ENCODE assay signal across 11 cellular contexts in the genomic region with DNA sequence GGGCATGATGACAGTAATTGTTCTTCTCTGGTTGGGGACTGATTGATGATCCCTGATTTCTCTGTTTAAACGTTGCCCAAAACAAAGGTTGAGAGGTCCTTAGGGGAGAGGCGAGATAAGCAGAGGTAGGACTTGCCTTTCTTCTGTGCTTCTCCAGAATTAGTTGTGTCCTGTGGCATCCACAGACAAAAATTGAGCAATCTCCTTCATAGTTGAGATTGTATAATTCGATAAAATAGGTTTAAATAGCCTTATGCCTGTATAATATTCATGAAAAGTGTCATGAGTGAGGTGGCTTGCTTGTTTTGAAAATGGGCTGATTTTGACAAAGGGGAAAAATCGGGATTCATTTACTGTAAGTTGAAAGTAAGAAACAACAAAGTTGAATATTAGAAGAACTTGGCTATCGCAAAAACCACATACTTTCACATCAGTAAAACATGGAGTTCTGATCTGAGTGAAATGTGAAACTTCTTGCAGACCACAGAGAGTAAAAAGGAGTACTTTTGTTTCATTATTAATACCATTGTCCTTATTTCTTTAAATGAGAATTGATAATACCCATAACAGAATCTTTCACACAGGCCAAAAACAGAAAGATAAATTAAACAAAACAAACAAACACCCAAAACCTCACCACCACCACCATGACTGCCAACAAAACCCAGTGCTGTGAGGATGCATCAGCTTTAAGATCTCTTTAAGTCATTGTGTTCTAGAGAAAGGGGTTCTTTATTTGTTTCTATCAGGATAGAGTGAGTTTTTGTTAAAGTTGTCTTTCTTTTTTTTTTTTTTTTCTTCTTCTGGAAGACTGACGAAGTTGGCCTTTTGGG.
DNase-seq lines count a peak whose midpoint lies in the region; ATAC-seq and TF ChIP-seq lines count a peak whose summit lies in the region.
"Had no signal": no experiment of that assay in that cellular context is flagged by ENCODE, and none has a peak within 500 bp of the region (broad histone marks: within the 10 kb centered on the region; RNA-seq: fewer than 3 reads in every experiment).

No MANE protein-coding gene starts in this region.

- no peak for TF ChIP-seq CTCF in uterus (IDR thresholded peaks at IDR 0.05)

- peaks cover 4% of the 10 kb centered on the region for H3K36me3 Mint-ChIP-seq in natural killer cell treated with Interleukin-12 subunit alpha and Interleukin-12 subunit beta and Interleukin-15 and Interleukin-18, amount 100 ng/mL, for 72 hours

- H3K4me3 Mint-ChIP-seq in natural killer cell treated with Interleukin-12 subunit alpha and Interleukin-12 subunit beta and Interleukin-15 and Interleukin-18, amount 100 ng/mL, for 72 hours = peak overlapping the region; percentile 79

- H3K9me3 Mint-ChIP-seq in natural killer cell treated with Interleukin-12 subunit alpha and Interleukin-12 subunit beta and Interleukin-15 and Interleukin-18, amount 100 ng/mL, for 72 hours = peaks cover 5% of the 10 kb centered on the region

- peaks cover 33 to 40% of the 10 kb centered on the region in 2 donors for H3K4me1 Mint-ChIP-seq in natural killer cell treated with Interleukin-12 subunit alpha and Interleukin-12 subunit beta and Interleukin-15 and Interleukin-18, amount 100 ng/mL, for 72 hours (ENCODE audit: low read depth in 2 of 2)

- no peak for DNase-seq in activated CD4-positive, CD25-positive, alpha-beta regulatory T cell treated with anti-CD3 and anti-CD28 coated beads, Interleukin-2, amount 50 U/mL, for 72 hours
- peak; percentile 72 for DNase-seq in natural killer cell treated with Interleukin-12 subunit alpha and Interleukin-12 subunit beta and Interleukin-15 and Interleukin-18, amount 100 ng/mL, for 72 hours (ENCODE audit: low spot score)
- DNase-seq in NCI-H146 (lab: John Stamatoyannopoulos, UW) = no peak
- no peak for DNase-seq in uterus
- DNase-seq in NCI-H524 (lab: John Stamatoyannopoulos, UW) = no peak
- DNase-seq: central memory CD4-positive, alpha-beta T cell had no signal

- no peak for TF ChIP-seq POLR2A in uterus (IDR thresholded peaks at IDR 0.05)

- intact Hi-C loops in uterus (cut with DNase I; ENCODE audit: low total_unique reads) = no loop called here

- no peaks in the 10 kb centered on the region for H3K27me3 ChIP-seq in uterus

- no peaks in the 10 kb centered on the region for H3K9me3 ChIP-seq in uterus

- H3K27ac Mint-ChIP-seq in natural killer cell treated with Interleukin-12 subunit alpha and Interleukin-12 subunit beta and Interleukin-15 and Interleukin-18, amount 100 ng/mL, for 72 hours = peak overlapping the region; percentile 85 to 93

- H3K4me3 ChIP-seq in uterus = no peak overlapping the region

- H3K4me1 ChIP-seq in uterus = no peaks in the 10 kb centered on the region

- no peaks in the 10 kb centered on the region for H3K27me3 Mint-ChIP-seq in natural killer cell treated with Interleukin-12 subunit alpha and Interleukin-12 subunit beta and Interleukin-15 and Interleukin-18, amount 100 ng/mL, for 72 hours

- H3K27ac ChIP-seq in uterus = no peak overlapping the region
- H3K27ac ChIP-seq: HL-60 had no signal

- H3K36me3 ChIP-seq in uterus = no peaks in the 10 kb centered on the region

- ATAC-seq in activated CD4-positive, CD25-positive, alpha-beta regulatory T cell treated with anti-CD3 and anti-CD28 coated beads, Interleukin-2, amount 50 U/mL, for 24 hours = peak; percentile 88
- ATAC-seq in GM21737 (IDR thresholded peaks at IDR 0.05; ENCODE audit: unreplicated experiment) = peak; percentile 96
- ATAC-seq in HG03571 (IDR thresholded peaks at IDR 0.05; ENCODE audit: unreplicated experiment) = peak; percentile 99
- peak; percentile 90 to 91 for ATAC-seq in natural killer cell treated with Interleukin-12 subunit alpha and Interleukin-12 subunit beta and Interleukin-15 and Interleukin-18, amount 100 ng/mL, for 72 hours
- ATAC-seq: left lobe of liver had no signal
